Comparison of ENCODE assay signal across 14 cellular contexts in genomic region chr10:3825862-3826351, GRCh38. TPM values are rescaled to one million over a fixed set of nuclear protein-coding genes. Genes with fewer than 3 reads are reported as not detected.
DNase-seq lines count a peak whose midpoint lies in the region; ATAC-seq and TF ChIP-seq lines count a peak whose summit lies in the region.
"Had no signal": no experiment of that assay in that cellular context is flagged by ENCODE, and none has a peak within 500 bp of the region (broad histone marks: within the 10 kb centered on the region; RNA-seq: fewer than 3 reads in every experiment).

No MANE protein-coding gene starts in this region.

- no peaks in the 10 kb centered on the region for H3K9me3 ChIP-seq in tibial nerve
- H3K9me3 ChIP-seq in body of pancreas, result no peaks in the 10 kb centered on the region

- DNase-seq in activated CD4-positive, alpha-beta T cell treated with anti-CD3 and anti-CD28 coated beads for 36 hours, result no peak
- DNase-seq in activated CD4-positive, alpha-beta T cell treated with anti-CD3 and anti-CD28 coated beads for 48 hours, result no peak
- DNase-seq in chondrocyte (ENCODE audit: low spot score), result no peak
- peak; percentile 60 for DNase-seq in kidney tubule cell (ENCODE audit: low spot score)
- no peak for DNase-seq in tibial nerve (ENCODE audit: low spot score in 2 of 2)
- no peak for DNase-seq in dermis blood vessel endothelial cell
- DNase-seq in body of pancreas, result no peak
- DNase-seq in NCI-H526 treated with DMSO at 0.1 percent for 48 hours (lab: John Stamatoyannopoulos, UW), result no peak
- DNase-seq: activated CD8-positive, alpha-beta memory T cell treated with anti-CD3 and anti-CD28 coated beads for 24 hours; activated naive CD4-positive, alpha-beta T cell treated with anti-CD3 and anti-CD28 coated beads, Interleukin-2, amount 10 ng/mL, durations not matched to agents 7 days and 5 days; naive thymus-derived CD8-positive, alpha-beta T cell; NCI-H1694; stimulated activated naive CD4-positive, alpha-beta T cell had no signal

- CTCF ChIA-PET in activated CD4-positive, alpha-beta T cell treated with anti-CD3 and anti-CD28 coated beads for 36 hours (lab: Charles Lee), result no interaction called here

- TF ChIP-seq POLR2A in tibial nerve (IDR thresholded peaks at IDR 0.05), result no peak
- TF ChIP-seq POLR2A in body of pancreas (IDR thresholded peaks at IDR 0.05), result no peak

- no peaks in the 10 kb centered on the region for H3K9me3 Mint-ChIP-seq in activated CD4-positive, alpha-beta T cell treated with anti-CD3 and anti-CD28 coated beads for 36 hours (ENCODE audit: low read depth)
- no peaks in the 10 kb centered on the region for H3K9me3 Mint-ChIP-seq in chondrocyte (ENCODE audit: low read depth)
- H3K9me3 Mint-ChIP-seq: activated naive CD4-positive, alpha-beta T cell treated with anti-CD3 and anti-CD28 coated beads, Interleukin-2, amount 10 ng/mL, durations not matched to agents 7 days and 5 days had no signal

- WGBS in tibial nerve, 2 donors, result 77 to 81% methylated on average over 21 of the region's 21 CpGs
- 86 to 87% methylated on average over 17 to 21 of the region's 21 CpGs for WGBS in body of pancreas, 2 donors

- no peak for ATAC-seq in activated CD4-positive, alpha-beta T cell treated with anti-CD3 and anti-CD28 coated beads for 36 hours
- ATAC-seq in body of pancreas, result no peak
- ATAC-seq: naive thymus-derived CD8-positive, alpha-beta T cell had no signal

- H3K27me3 ChIP-seq in tibial nerve, result no peaks in the 10 kb centered on the region
- no peaks in the 10 kb centered on the region for H3K27me3 ChIP-seq in body of pancreas

- H3K4me1 ChIP-seq in tibial nerve (peaks cover 0 to 23% (median 5%) of the 10 kb centered on the region in 4 donors), body of pancreas (peaks cover 8% of the 10 kb centered on the region)

- TF ChIP-seq CTCF in chondrocyte (IDR thresholded peaks at IDR 0.05) (no peak), tibial nerve (IDR thresholded peaks at IDR 0.05) (no peak), body of pancreas (IDR thresholded peaks at IDR 0.05) (no peak)

- no peak for TF ChIP-seq EP300 in tibial nerve (IDR thresholded peaks at IDR 0.05)

- H3K27ac ChIP-seq in tibial nerve (peak overlapping the region in 3 of 4 donors; percentile 35 to 53 (median 52)), body of pancreas (no peak overlapping the region)
- H3K27ac ChIP-seq: 22Rv1 had no signal

- intact Hi-C loops in activated CD4-positive, alpha-beta T cell treated with anti-CD3 and anti-CD28 coated beads for 36 hours (cut with DNase I, micrococcal nuclease), result no loop called here
- intact Hi-C loops in body of pancreas (cut with DNase I), result no loop called here

- no peak overlapping the region for H3K4me3 Mint-ChIP-seq in activated CD4-positive, alpha-beta T cell treated with anti-CD3 and anti-CD28 coated beads for 36 hours
- no peak overlapping the region for H3K4me3 Mint-ChIP-seq in chondrocyte (ENCODE audit: unreplicated experiment)
- H3K4me3 Mint-ChIP-seq: activated naive CD4-positive, alpha-beta T cell treated with anti-CD3 and anti-CD28 coated beads, Interleukin-2, amount 10 ng/mL, durations not matched to agents 7 days and 5 days; naive thymus-derived CD8-positive, alpha-beta T cell had no signal

- H3K4me3 ChIP-seq in tibial nerve (no peak overlapping the region), body of pancreas (no peak overlapping the region)

- H3K27me3 Mint-ChIP-seq in activated CD4-positive, alpha-beta T cell treated with anti-CD3 and anti-CD28 coated beads for 36 hours, result no peaks in the 10 kb centered on the region
- H3K27me3 Mint-ChIP-seq in chondrocyte (ENCODE audit: low read depth), result no peaks in the 10 kb centered on the region
- H3K27me3 Mint-ChIP-seq: naive thymus-derived CD8-positive, alpha-beta T cell had no signal

- POLR2A ChIA-PET in activated CD4-positive, alpha-beta T cell treated with anti-CD3 and anti-CD28 coated beads for 36 hours (lab: Charles Lee), result no interaction called here

- H3K36me3 Mint-ChIP-seq in activated CD4-positive, alpha-beta T cell treated with anti-CD3 and anti-CD28 coated beads for 36 hours (ENCODE audit: low read depth), result no peaks in the 10 kb centered on the region
- no peaks in the 10 kb centered on the region for H3K36me3 Mint-ChIP-seq in chondrocyte (ENCODE audit: low read depth)
- H3K36me3 Mint-ChIP-seq: naive thymus-derived CD8-positive, alpha-beta T cell had no signal

- H3K36me3 ChIP-seq in tibial nerve (no peaks in the 10 kb centered on the region), body of pancreas (replicated peaks in 1 of 2; ENCODE audit: insufficient read depth in 1 of 2, low read depth in 2 of 2) (no peaks in the 10 kb centered on the region)

- H3K4me1 Mint-ChIP-seq in activated CD4-positive, alpha-beta T cell treated with anti-CD3 and anti-CD28 coated beads for 36 hours, result peaks cover 48% of the 10 kb centered on the region
- H3K4me1 Mint-ChIP-seq in chondrocyte (ENCODE audit: low read depth), result peaks cover 73% of the 10 kb centered on the region

- peak overlapping the region; percentile 27 for H3K27ac Mint-ChIP-seq in activated CD4-positive, alpha-beta T cell treated with anti-CD3 and anti-CD28 coated beads for 36 hours
- peak overlapping the region; percentile 84 for H3K27ac Mint-ChIP-seq in chondrocyte (ENCODE audit: unreplicated experiment)
- H3K27ac Mint-ChIP-seq: activated naive CD4-positive, alpha-beta T cell treated with anti-CD3 and anti-CD28 coated beads, Interleukin-2, amount 10 ng/mL, durations not matched to agents 7 days and 5 days had no signal

RNA-seq across cellular contexts. Expression of gene KLF6, which starts 40.9 kb away (rescaled TPM):
- total RNA-seq in activated CD4-positive, alpha-beta T cell treated with anti-CD3 and anti-CD28 coated beads for 36 hours, result 100 to 1,000 TPM; 107 to 114 TPM
- total RNA-seq in chondrocyte (201 to 355 TPM (median 330 TPM) in 3 replicates), tibial nerve (100 to 1,000 TPM; 156 to 226 (median 189) TPM), dermis blood vessel endothelial cell (101 and 205 TPM in 2 replicates), body of pancreas (100 to 1,000 TPM in 1 of 2 donors, 10 to 100 TPM in 1; 92.1 to 294 TPM)

Comparison
In these comparisons a context has a peak if more than half of its experiments do, and no peak if none do; other contexts are left out.
1. H3K27ac ChIP-seq: peak in tibial nerve (3 of 4); none in body of pancreas (0 of 4).